Comparison of ENCODE assay signal across 26 cellular contexts in the genomic region with DNA sequence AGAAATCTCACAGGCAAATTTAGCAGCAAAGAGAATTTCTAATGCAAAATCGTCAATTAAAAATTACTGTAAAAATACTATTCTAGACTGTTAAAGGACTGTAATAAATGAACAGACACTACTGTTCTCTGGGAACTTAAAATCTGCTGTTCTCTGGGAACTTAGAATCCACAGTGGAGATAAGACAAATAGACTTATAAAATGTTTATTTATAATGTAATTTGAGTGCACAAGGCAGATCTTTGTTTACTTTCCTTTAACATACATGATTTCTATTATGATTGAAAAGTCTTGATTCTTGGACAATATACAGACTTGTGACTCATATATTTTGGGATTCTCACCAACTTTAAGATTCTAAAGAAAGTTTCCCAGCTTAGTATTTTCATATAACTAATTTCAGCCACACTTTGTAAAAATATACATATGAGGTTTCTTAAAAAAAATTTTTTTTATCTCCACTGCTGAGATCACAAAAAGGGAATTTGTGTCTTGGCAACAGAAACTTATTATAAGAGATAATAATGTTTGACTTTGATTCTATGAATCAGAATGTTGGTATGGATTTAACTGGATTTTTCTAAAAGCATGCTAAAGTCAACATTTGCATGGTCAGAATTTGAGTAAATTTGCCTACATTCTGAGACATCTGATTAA.
A peak's percentile ranks its signal among the peaks of the same experiment; 100 is the strongest.
DNase-seq lines count a peak whose midpoint lies in the region; ATAC-seq and TF ChIP-seq lines count a peak whose summit lies in the region.
"Had no signal": no experiment of that assay in that cellular context is flagged by ENCODE, and none has a peak within 500 bp of the region (broad histone marks: within the 10 kb centered on the region; RNA-seq: fewer than 3 reads in every experiment).

No MANE protein-coding gene starts in this region.

- H3K4me3 ChIP-seq in fibroblast of pulmonary artery (replicated peaks; ENCODE audit: low read depth, low read length), result no peak overlapping the region
- H3K4me3 ChIP-seq: heart left ventricle, pancreas, Peyer's patch, right lobe of liver had no signal

- H3K27ac Mint-ChIP-seq in activated T-helper 1 cell treated with anti-CD3 and anti-CD28 coated beads, Interleukin-12 subunit alpha, Interleukin-12 subunit beta, Interleukin-2, Interleukin-4 antibody, amounts not matched to agents 30 ng/mL and 10 ng/mL and 1 ng/mL, durations not matched to agents 14 hours and 24 hours and 36 hours, result no peak overlapping the region
- H3K27ac Mint-ChIP-seq: activated CD4-positive, alpha-beta T cell treated with anti-CD3 and anti-CD28 coated beads for 36 hours; B cell; naive thymus-derived CD4-positive, alpha-beta T cell; T-helper 1 cell treated with Interleukin-12 subunit alpha and Interleukin-12 subunit beta and Interleukin-4 antibody, amounts not matched to agents 30 μg/mL and 1 μg/mL, for 36 hours; type B pancreatic cell had no signal

- no peak for ATAC-seq in HG02970 (IDR thresholded peaks at IDR 0.05; ENCODE audit: low FRiP score, unreplicated experiment)
- ATAC-seq: activated CD4-positive, alpha-beta T cell treated with anti-CD3 and anti-CD28 coated beads for 36 hours; heart left ventricle; left lobe of liver; naive thymus-derived CD4-positive, alpha-beta T cell; right lobe of liver had no signal

- no peaks in the 10 kb centered on the region for H3K36me3 Mint-ChIP-seq in activated T-helper 1 cell treated with anti-CD3 and anti-CD28 coated beads, Interleukin-12 subunit alpha, Interleukin-12 subunit beta, Interleukin-2, Interleukin-4 antibody, amounts not matched to agents 30 ng/mL and 10 ng/mL and 1 ng/mL, durations not matched to agents 14 hours and 24 hours and 36 hours (ENCODE audit: low read depth)
- H3K36me3 Mint-ChIP-seq: naive thymus-derived CD4-positive, alpha-beta T cell; type B pancreatic cell had no signal

- no peak for TF ChIP-seq CTCF in fibroblast of pulmonary artery (IDR thresholded peaks at IDR 0.05; ENCODE audit: low read length, missing control alignments)

- peak; percentile 5 for DNase-seq in H4 (ENCODE audit: low spot score)
- DNase-seq in amniotic stem cell (lab: John Stamatoyannopoulos, UW), result peak; percentile 45
- peak; percentile 26 for DNase-seq in fibroblast of pulmonary artery (ENCODE audit: low read depth)
- peak; percentile 25 for DNase-seq in stromal cell of bone marrow (ENCODE audit: low read depth)
- no peak for DNase-seq in activated T-helper 1 cell treated with anti-CD3 and anti-CD28 coated beads, Interleukin-12 subunit alpha, Interleukin-12 subunit beta, Interleukin-2, Interleukin-4 antibody, amounts not matched to agents 30 ng/mL and 10 ng/mL and 1 ng/mL, durations not matched to agents 14 hours and 24 hours and 36 hours (ENCODE audit: low spot score)
- no peak for DNase-seq in NCI-H1417 treated with DMSO at 0.1 percent for 48 hours (lab: John Stamatoyannopoulos, UW)
- DNase-seq: activated CD4-positive, alpha-beta T cell treated with anti-CD3 and anti-CD28 coated beads for 36 hours; activated CD8-positive, alpha-beta memory T cell treated with anti-CD3 and anti-CD28 coated beads for 24 hours; activated naive CD4-positive, alpha-beta T cell; activated T-cell treated with anti-CD3 and anti-CD28 coated beads, Interleukin-2, amount 50 U/mL, for 1 hour; caudate nucleus; heart left ventricle; KG1; MV-4-11; naive thymus-derived CD4-positive, alpha-beta T cell; NCI-H1694; NCI-H2171; pancreas; Peyer's patch; right lobe of liver; stimulated activated CD4-positive, alpha-beta T cell treated with anti-CD3 and anti-CD28 coated beads, Interleukin-15, amount 100 ng/mL, for 24 hours had no signal

- H3K4me1 Mint-ChIP-seq in activated T-helper 1 cell treated with anti-CD3 and anti-CD28 coated beads, Interleukin-12 subunit alpha, Interleukin-12 subunit beta, Interleukin-2, Interleukin-4 antibody, amounts not matched to agents 30 ng/mL and 10 ng/mL and 1 ng/mL, durations not matched to agents 14 hours and 24 hours and 36 hours (ENCODE audit: low read depth), result no peaks in the 10 kb centered on the region
- H3K4me1 Mint-ChIP-seq: activated CD4-positive, alpha-beta T cell treated with anti-CD3 and anti-CD28 coated beads for 36 hours; B cell; naive thymus-derived CD4-positive, alpha-beta T cell had no signal

- H3K9me3 Mint-ChIP-seq in activated T-helper 1 cell treated with anti-CD3 and anti-CD28 coated beads, Interleukin-12 subunit alpha, Interleukin-12 subunit beta, Interleukin-2, Interleukin-4 antibody, amounts not matched to agents 30 ng/mL and 10 ng/mL and 1 ng/mL, durations not matched to agents 14 hours and 24 hours and 36 hours, result no peaks in the 10 kb centered on the region
- H3K9me3 Mint-ChIP-seq: T-helper 1 cell treated with Interleukin-12 subunit alpha and Interleukin-12 subunit beta and Interleukin-4 antibody, amounts not matched to agents 30 μg/mL and 1 μg/mL, for 36 hours had no signal

- no peak overlapping the region for H3K4me3 Mint-ChIP-seq in activated T-helper 1 cell treated with anti-CD3 and anti-CD28 coated beads, Interleukin-12 subunit alpha, Interleukin-12 subunit beta, Interleukin-2, Interleukin-4 antibody, amounts not matched to agents 30 ng/mL and 10 ng/mL and 1 ng/mL, durations not matched to agents 14 hours and 24 hours and 36 hours
- H3K4me3 Mint-ChIP-seq: activated CD4-positive, alpha-beta T cell treated with anti-CD3 and anti-CD28 coated beads for 36 hours; B cell; naive thymus-derived CD4-positive, alpha-beta T cell; T-helper 1 cell treated with Interleukin-12 subunit alpha and Interleukin-12 subunit beta and Interleukin-4 antibody, amounts not matched to agents 30 μg/mL and 1 μg/mL, for 36 hours; type B pancreatic cell had no signal

- peaks cover 8% of the 10 kb centered on the region for H3K27me3 Mint-ChIP-seq in activated T-helper 1 cell treated with anti-CD3 and anti-CD28 coated beads, Interleukin-12 subunit alpha, Interleukin-12 subunit beta, Interleukin-2, Interleukin-4 antibody, amounts not matched to agents 30 ng/mL and 10 ng/mL and 1 ng/mL, durations not matched to agents 14 hours and 24 hours and 36 hours (ENCODE audit: insufficient read depth)

- intact Hi-C loops in activated T-helper 1 cell treated with anti-CD3 and anti-CD28 coated beads, Interleukin-12 subunit alpha, Interleukin-12 subunit beta, Interleukin-2, Interleukin-4 antibody, amounts not matched to agents 30 ng/mL and 10 ng/mL and 1 ng/mL, durations not matched to agents 14 hours and 24 hours and 36 hours (cut with micrococcal nuclease), result no loop called here

Comparison
In these comparisons a context has a peak if more than half of its experiments do, and no peak if none do; other contexts are left out.
1. DNase-seq: peak in H4 (single experiment), amniotic stem cell (single experiment), fibroblast of pulmonary artery (single experiment) and stromal cell of bone marrow (single experiment); none in activated T-helper 1 cell treated with anti-CD3 and anti-CD28 coated beads, Interleukin-12 subunit alpha, Interleukin-12 subunit beta, Interleukin-2, Interleukin-4 antibody, amounts not matched to agents 30 ng/mL and 10 ng/mL and 1 ng/mL, durations not matched to agents 14 hours and 24 hours and 36 hours (single experiment) and NCI-H1417 treated with DMSO at 0.1 percent for 48 hours (single experiment).